1 cellular context compared by ENCODE assay signal in the genomic region with DNA sequence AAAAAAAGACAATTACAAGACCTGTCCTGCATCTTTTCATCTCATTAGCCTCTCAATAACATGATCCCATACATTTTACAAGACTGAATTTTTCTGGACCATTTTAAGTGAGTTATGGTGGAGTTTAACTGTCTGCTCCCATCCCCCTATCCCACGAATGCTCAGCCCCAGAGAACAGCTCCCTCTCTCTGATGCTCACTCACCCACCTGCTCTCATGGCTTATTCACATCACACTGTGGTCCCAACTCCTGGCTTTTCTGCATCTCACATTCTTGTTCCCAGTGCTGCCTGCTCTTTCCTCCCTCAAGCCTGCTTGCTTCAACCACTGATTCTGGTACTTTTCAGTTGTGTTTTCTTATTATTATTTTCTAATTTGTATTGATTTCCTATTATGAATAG.
TF ChIP-seq lines count a peak whose summit lies in the region.

No MANE protein-coding gene starts in this region.

TF ChIP-seq in HepG2, 621 proteins besides CTCF, POLR2A, EP300 and RAD21:
- TF ChIP-seq, protein P1, sequence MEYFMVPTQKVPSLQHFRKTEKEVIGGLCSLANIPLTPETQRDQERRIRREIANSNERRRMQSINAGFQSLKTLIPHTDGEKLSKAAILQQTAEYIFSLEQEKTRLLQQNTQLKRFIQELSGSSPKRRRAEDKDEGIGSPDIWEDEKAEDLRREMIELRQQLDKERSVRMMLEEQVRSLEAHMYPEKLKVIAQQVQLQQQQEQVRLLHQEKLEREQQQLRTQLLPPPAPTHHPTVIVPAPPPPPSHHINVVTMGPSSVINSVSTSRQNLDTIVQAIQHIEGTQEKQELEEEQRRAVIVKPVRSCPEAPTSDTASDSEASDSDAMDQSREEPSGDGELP (IDR thresholded peaks at IDR 0.05; ENCODE audit: borderline replicate concordance, low read depth): no peak
- no peak for TF ChIP-seq ZNF574 (CRISPR knock-in tag; IDR thresholded peaks at IDR 0.05)
- TF ChIP-seq SMAD3 (CRISPR knock-in tag; IDR thresholded peaks at IDR 0.05): no peak
- TF ChIP-seq ZBTB42 (CRISPR knock-in tag; IDR thresholded peaks at IDR 0.05): no peak
- no peak for TF ChIP-seq ZNF335 (CRISPR knock-in tag; IDR thresholded peaks at IDR 0.05)
- TF ChIP-seq ZNF562 (CRISPR knock-in tag; IDR thresholded peaks at IDR 0.05; ENCODE audit: borderline replicate concordance): no peak
- TF ChIP-seq ZNF841 (CRISPR knock-in tag; IDR thresholded peaks at IDR 0.05; ENCODE audit: borderline replicate concordance): no peak
- TF ChIP-seq, protein P2, sequence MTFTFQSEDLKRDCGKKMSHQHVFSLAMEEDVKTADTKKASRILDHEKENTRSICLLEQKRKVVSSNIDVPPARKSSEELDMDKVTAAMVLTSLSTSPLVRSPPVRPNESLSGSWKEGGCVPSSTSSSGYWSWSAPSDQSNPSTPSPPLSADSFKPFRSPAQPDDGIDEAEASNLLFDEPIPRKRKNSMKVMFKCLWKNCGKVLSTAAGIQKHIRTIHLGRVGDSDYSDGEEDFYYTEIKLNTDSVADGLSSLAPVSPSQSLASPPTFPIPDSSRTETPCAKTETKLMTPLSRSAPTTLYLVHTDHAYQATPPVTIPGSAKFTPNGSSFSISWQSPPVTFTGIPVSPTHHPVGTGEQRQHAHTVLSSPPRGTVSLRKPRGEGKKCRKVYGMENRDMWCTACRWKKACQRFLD (CRISPR knock-in tag; IDR thresholded peaks at IDR 0.05; ENCODE audit: borderline replicate concordance): no peak
- TF ChIP-seq ZNF451 (CRISPR knock-in tag; IDR thresholded peaks at IDR 0.05): no peak
- no peak for TF ChIP-seq SPEN (CRISPR knock-in tag; IDR thresholded peaks at IDR 0.05; ENCODE audit: low read depth)
- TF ChIP-seq GATAD2A (CRISPR knock-in tag; IDR thresholded peaks at IDR 0.05): no peak
- TF ChIP-seq ZNF367 (CRISPR knock-in tag; IDR thresholded peaks at IDR 0.05; ENCODE audit: borderline replicate concordance): no peak
- TF ChIP-seq, protein P3, sequence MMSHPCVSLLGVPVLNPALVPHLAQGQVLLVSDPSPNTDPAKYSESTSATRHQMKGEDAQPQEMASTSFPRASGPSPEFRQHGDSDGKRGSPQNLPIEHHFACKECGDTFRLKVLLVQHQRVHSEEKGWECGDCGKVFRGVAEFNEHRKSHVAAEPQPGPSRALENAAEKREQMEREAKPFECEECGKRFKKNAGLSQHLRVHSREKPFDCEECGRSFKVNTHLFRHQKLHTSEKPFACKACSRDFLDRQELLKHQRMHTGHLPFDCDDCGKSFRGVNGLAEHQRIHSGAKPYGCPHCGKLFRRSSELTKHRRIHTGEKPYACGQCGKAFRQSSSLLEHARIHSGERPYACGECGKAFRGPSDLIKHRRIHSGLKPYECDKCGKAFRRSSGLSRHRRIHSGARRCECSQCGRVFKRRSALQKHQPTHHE (CRISPR knock-in tag; IDR thresholded peaks at IDR 0.05; ENCODE audit: borderline replicate concordance): no peak
- no peak for TF ChIP-seq ZNF121 (CRISPR knock-in tag; IDR thresholded peaks at IDR 0.05)
- TF ChIP-seq ZNF558 (CRISPR knock-in tag; IDR thresholded peaks at IDR 0.05; ENCODE audit: borderline replicate concordance): no peak
- no peak for TF ChIP-seq GMEB1 (CRISPR knock-in tag; IDR thresholded peaks at IDR 0.05; ENCODE audit: borderline replicate concordance)
- TF ChIP-seq ZNF878 (CRISPR knock-in tag; IDR thresholded peaks at IDR 0.05): no peak
- no peak for TF ChIP-seq RFXANK (CRISPR knock-in tag; IDR thresholded peaks at IDR 0.05)
- no peak for TF ChIP-seq ZNF460 (CRISPR knock-in tag; IDR thresholded peaks at IDR 0.05; ENCODE audit: borderline replicate concordance)
- no peak for TF ChIP-seq MIXL1 (CRISPR knock-in tag; IDR thresholded peaks at IDR 0.05)
